Comparison of ENCODE assay signal across 29 cellular contexts in genomic region chrX:39871648-39872047, GRCh38.
"Had no signal": no experiment of that assay in that cellular context is flagged by ENCODE, and none has a peak within 500 bp of the region (broad histone marks: within the 10 kb centered on the region; RNA-seq: fewer than 3 reads in every experiment).

No MANE protein-coding gene starts in this region.

- ATAC-seq: activated CD4-positive, alpha-beta T cell treated with anti-CD3 and anti-CD28 coated beads for 36 hours; body of pancreas; left lobe of liver; right lobe of liver; stimulated activated memory B cell treated with anti-CD40 and anti-IgM and Interleukin-4, amounts not matched to agents 10 μg/mL and 1 μg/mL and 100 μg/mL, for 72 hours; T-helper 17 cell had no signal

- H3K27ac Mint-ChIP-seq: activated B cell treated with CpG ODN at 0.5 μM for 24 hours; dendritic cell treated with granulocyte-macrophage colony-stimulating factor and Interleukin-4, amounts not matched to agents 40 ng/mL and 50 ng/mL, for 4 days; stimulated activated memory B cell treated with anti-CD40 and anti-IgM and Interleukin-4, amounts not matched to agents 10 μg/mL and 1 μg/mL and 100 μg/mL, for 72 hours; type B pancreatic cell had no signal

- FAIRE-seq: endometrium, keratinocyte had no signal

- H3K9me3 ChIP-seq: body of pancreas, right lobe of liver, thoracic aorta, vagina had no signal

- H3K4me3 ChIP-seq: body of pancreas, right lobe of liver, skin epidermis, thoracic aorta, vagina had no signal

- H3K27me3 ChIP-seq: body of pancreas, right lobe of liver, vagina had no signal

- H3K36me3 ChIP-seq: right lobe of liver, thoracic aorta, vagina had no signal

- H3K4me1 ChIP-seq: body of pancreas, parathyroid adenoma, right lobe of liver, vagina had no signal

- H3K27ac ChIP-seq: body of pancreas, parathyroid adenoma, right lobe of liver, skin epidermis, thoracic aorta, vagina had no signal

- DNase-seq: activated B cell treated with CpG ODN at 0.5 μM for 24 hours; activated CD4-positive, alpha-beta T cell treated with anti-CD3 and anti-CD28 coated beads for 36 hours; activated CD4-positive, alpha-beta T cell treated with anti-CD3 and anti-CD28 coated beads, Interleukin-2, amount 50 U/mL, for 48 hours; activated effector memory CD4-positive, alpha-beta T cell treated with Interleukin-2 at 50 U/mL for 16 hours; activated naive CD4-positive, alpha-beta T cell treated with anti-CD3 and anti-CD28 coated beads for 36 hours; activated T-cell treated with anti-CD3 and anti-CD28 coated beads, Interleukin-2, amount 50 U/mL, for 1 hour; anterior cingulate cortex; body of pancreas; caudate nucleus; effector CD4-positive, alpha-beta T cell; erythroblast; foreskin fibroblast; midbrain; nucleus accumbens; right lobe of liver; stimulated activated CD4-positive, alpha-beta T cell treated with anti-CD3 and anti-CD28 coated beads, Interleukin-2, amount 100 ng/mL, for 24 hours; SW 1271; T-helper 17 cell had no signal

- H3K9me3 Mint-ChIP-seq: activated B cell treated with CpG ODN at 0.5 μM for 24 hours; activated naive CD4-positive, alpha-beta T cell treated with anti-CD3 and anti-CD28 coated beads for 36 hours; dendritic cell treated with granulocyte-macrophage colony-stimulating factor and Interleukin-4, amounts not matched to agents 40 ng/mL and 50 ng/mL, for 4 days; stimulated activated memory B cell treated with anti-CD40 and anti-IgM and Interleukin-4, amounts not matched to agents 10 μg/mL and 1 μg/mL and 100 μg/mL, for 72 hours had no signal

- H3K4me3 Mint-ChIP-seq: activated B cell treated with CpG ODN at 0.5 μM for 24 hours; activated CD4-positive, alpha-beta T cell treated with anti-CD3 and anti-CD28 coated beads for 36 hours; dendritic cell treated with granulocyte-macrophage colony-stimulating factor and Interleukin-4, amounts not matched to agents 40 ng/mL and 50 ng/mL, for 4 days; nephron; stimulated activated memory B cell treated with anti-CD40 and anti-IgM and Interleukin-4, amounts not matched to agents 10 μg/mL and 1 μg/mL and 100 μg/mL, for 72 hours; type B pancreatic cell had no signal

- H3K36me3 Mint-ChIP-seq: stimulated activated memory B cell treated with anti-CD40 and anti-IgM and Interleukin-4, amounts not matched to agents 10 μg/mL and 1 μg/mL and 100 μg/mL, for 72 hours; type B pancreatic cell had no signal

- H3K27me3 Mint-ChIP-seq: activated B cell treated with CpG ODN at 0.5 μM for 24 hours; activated CD4-positive, alpha-beta T cell treated with anti-CD3 and anti-CD28 coated beads for 36 hours; T-helper 17 cell; type B pancreatic cell had no signal
